18 cellular contexts compared by ENCODE assay signal in genomic region chr1:171296897-171297296, GRCh38. TPM values are rescaled to one million over a fixed set of nuclear protein-coding genes. Genes with fewer than 3 reads are reported as not detected.
DNase-seq lines count a peak whose midpoint lies in the region; ATAC-seq and TF ChIP-seq lines count a peak whose summit lies in the region.
"Had no signal": no experiment of that assay in that cellular context is flagged by ENCODE, and none has a peak within 500 bp of the region (broad histone marks: within the 10 kb centered on the region; RNA-seq: fewer than 3 reads in every experiment).

No MANE protein-coding gene starts in this region.

- no peaks in the 10 kb centered on the region for H3K27me3 ChIP-seq in OCI-LY3 (ENCODE audit: low read depth, low read length)
- H3K27me3 ChIP-seq in esophagus muscularis mucosa = no peaks in the 10 kb centered on the region

- no peak for TF ChIP-seq EP300 in esophagus muscularis mucosa (IDR thresholded peaks at IDR 0.05)

- H3K9me3 ChIP-seq in OCI-LY3 (ENCODE audit: insufficient read depth, low read length) = peaks cover 32% of the 10 kb centered on the region
- H3K9me3 ChIP-seq in esophagus muscularis mucosa = peaks cover 0 to 24% (median 17%) of the 10 kb centered on the region in 4 donors

- TF ChIP-seq POLR2A in esophagus muscularis mucosa (IDR thresholded peaks at IDR 0.05; ENCODE audit: low read depth) (no peak), GM18505 (IDR thresholded peaks at IDR 0.05; ENCODE audit: borderline replicate concordance, extremely low read depth, insufficient read depth, insufficient read length) (no peak)

- peak overlapping the region; percentile 45 for H3K4me2 ChIP-seq in OCI-LY3 (ENCODE audit: low read length)

- peak overlapping the region; percentile 27; the same call in 1 of the 2 replicates for H3K9ac ChIP-seq in OCI-LY3 (ENCODE audit: low read length)

- TF ChIP-seq CTCF in OCI-LY3 (IDR thresholded peaks at IDR 0.05; ENCODE audit: low read depth, low read length) (no peak), esophagus muscularis mucosa (IDR thresholded peaks at IDR 0.05) (no peak)

- no peaks in the 10 kb centered on the region for H4K20me1 ChIP-seq in OCI-LY3 (ENCODE audit: insufficient read depth, low read length)

- H3K4me1 ChIP-seq in OCI-LY3 (ENCODE audit: low read length) (peaks cover 34% of the 10 kb centered on the region), esophagus muscularis mucosa (no peaks in the 10 kb centered on the region)
- H3K4me1 ChIP-seq: Caco-2 had no signal

- ATAC-seq in GM18505 (IDR thresholded peaks at IDR 0.05; ENCODE audit: unreplicated experiment) = no peak
- no peak for ATAC-seq in HG03439 (IDR thresholded peaks at IDR 0.05; ENCODE audit: unreplicated experiment)
- ATAC-seq: GM12878 had no signal

- H3K36me3 ChIP-seq in OCI-LY3 (replicated peaks; ENCODE audit: low read depth, low read length) (peaks cover 39% of the 10 kb centered on the region), esophagus muscularis mucosa (no peaks in the 10 kb centered on the region)

- no peaks in the 10 kb centered on the region for H3K79me2 ChIP-seq in OCI-LY3 (ENCODE audit: low read length)

- in situ Hi-C loops in G401 (cut with HindIII; ENCODE audit: low sequenced_read_pairs) = no loop called here

- 83% methylated on average over 2 of the region's 2 CpGs for WGBS in esophagus muscularis mucosa

- no peak overlapping the region for H2AFZ ChIP-seq in OCI-LY3 (ENCODE audit: low read depth, low read length)

- H3K4me3 ChIP-seq in OCI-LY3 (ENCODE audit: low read length) (peak overlapping the region; percentile 8; the same call in 1 of the 2 replicates), esophagus muscularis mucosa (no peak overlapping the region)
- H3K4me3 ChIP-seq: GM12878 had no signal

- H3K27ac ChIP-seq in OCI-LY3 (ENCODE audit: low read length) (peak overlapping the region; percentile 86), esophagus muscularis mucosa (replicated peaks in 1 of 4) (no peak overlapping the region)
- H3K27ac ChIP-seq: 22Rv1 had no signal

- intact Hi-C loops in esophagus muscularis mucosa (cut with DNase I) = no loop called here

- DNase-seq in NCI-H526 (lab: John Stamatoyannopoulos, UW) = peak; percentile 3 to 32
- DNase-seq in NCI-H526 treated with DMSO at 0.1 percent for 48 hours (lab: John Stamatoyannopoulos, UW) = no peak
- DNase-seq in esophagus muscularis mucosa (ENCODE audit: extremely low spot score) = peak; percentile 66
- DNase-seq in NCI-H2029 treated with DMSO at 0.1 percent for 48 hours (lab: John Stamatoyannopoulos, UW) = no peak
- DNase-seq in G401 (ENCODE audit: low spot score) = no peak
- DNase-seq: Caco-2; CD8-positive, alpha-beta memory T cell; DND-41; IMR-90; KBM-7 had no signal

RNA-seq across cellular contexts. Expression of gene FMO4, which starts 17.1 kb away (rescaled TPM):
- total RNA-seq in esophagus muscularis mucosa = 1 to 10 TPM; 1.2 to 3.2 (median 1.7) TPM
- total RNA-seq in G401 (2014; rRNA removed; shearing (Covaris generic)) = 7.4 and 12.8 TPM in 2 replicates
- total RNA-seq: HT-29 had no signal

RNA-seq across cellular contexts. Expression of gene FMO1, which starts 48.6 kb away (rescaled TPM):
- total RNA-seq in esophagus muscularis mucosa = under 1 TPM in 1 of 4 donors, not detected in 3; 0.34 TPM
- 83.2 and 83.8 TPM in 2 replicates for total RNA-seq in G401 (2014; rRNA removed; shearing (Covaris generic))
- total RNA-seq: A673; Caco-2; CD8-positive, alpha-beta memory T cell; GM12878; H4; HT-29; IMR-90 had no signal

Comparison
In these comparisons a context has a peak if more than half of its experiments do, and no peak if none do; other contexts are left out.
1. DNase-seq: peak in NCI-H526 (2 of 2) and esophagus muscularis mucosa (single experiment); none in NCI-H526 treated with DMSO at 0.1 percent for 48 hours (single experiment), NCI-H2029 treated with DMSO at 0.1 percent for 48 hours (single experiment) and G401 (single experiment).
2. RNA of gene FMO1, which starts 48.6 kb away (total RNA-seq): 83.2 to 83.8 TPM in G401; 0.34 TPM in esophagus muscularis mucosa; every median in the first group is over 10 times any median in the second.